In genomic region chrX:29470029-29470428, GRCh38 we compare ENCODE assay signal across 20 cellular contexts.
DNase-seq lines count a peak whose midpoint lies in the region; TF ChIP-seq lines count a peak whose summit lies in the region.
"Had no signal": no experiment of that assay in that cellular context is flagged by ENCODE, and none has a peak within 500 bp of the region (broad histone marks: within the 10 kb centered on the region; RNA-seq: fewer than 3 reads in every experiment).

No MANE protein-coding gene starts in this region.

- TF ChIP-seq CTCF in Calu3 (IDR thresholded peaks at IDR 0.05; ENCODE audit: unreplicated experiment) (no peak), choroid plexus epithelial cell (conservative IDR thresholded peaks at IDR 0.05; ENCODE audit: low read depth, low read length) (no peak), kidney epithelial cell (IDR thresholded peaks at IDR 0.05; ENCODE audit: insufficient read depth, low read length, poor library complexity, severe bottlenecking) (no peak), progenitor cell of endocrine pancreas (IDR thresholded peaks at IDR 0.05; ENCODE audit: unreplicated experiment) (no peak), lower leg skin (IDR thresholded peaks at IDR 0.05) (no peak)

- H3K27ac Mint-ChIP-seq in Calu3 (ENCODE audit: unreplicated experiment) (peak overlapping the region; percentile 76), progenitor cell of endocrine pancreas (no peak overlapping the region)
- H3K27ac Mint-ChIP-seq: dendritic cell treated with granulocyte-macrophage colony-stimulating factor and Interleukin-4, amounts not matched to agents 40 ng/mL and 50 ng/mL, for 4 days had no signal

- no peaks in the 10 kb centered on the region for H3K36me3 Mint-ChIP-seq in Calu3 (ENCODE audit: insufficient read depth, unreplicated experiment)
- no peaks in the 10 kb centered on the region for H3K36me3 Mint-ChIP-seq in progenitor cell of endocrine pancreas (ENCODE audit: insufficient read depth)

- H3K4me3 Mint-ChIP-seq in Calu3 (ENCODE audit: low read depth, unreplicated experiment) (no peak overlapping the region), progenitor cell of endocrine pancreas (ENCODE audit: low read depth) (no peak overlapping the region)
- H3K4me3 Mint-ChIP-seq: dendritic cell treated with granulocyte-macrophage colony-stimulating factor and Interleukin-4, amounts not matched to agents 40 ng/mL and 50 ng/mL, for 4 days had no signal

- intact Hi-C loops in Calu3 (cut with micrococcal nuclease; ENCODE audit: unreplicated experiment): no loop called here
- intact Hi-C loops in lower leg skin (cut with DNase I; ENCODE audit: low total_unique reads): no loop called here

- no peak for DNase-seq in Calu3
- peak; percentile 54 for DNase-seq in NCI-H460 (ENCODE audit: extremely low read depth, low read depth)
- DNase-seq in choroid plexus epithelial cell (ENCODE audit: low read depth): peak; percentile 84
- DNase-seq in kidney epithelial cell (ENCODE audit: low read depth): peak; percentile 4
- DNase-seq in progenitor cell of endocrine pancreas (ENCODE audit: low spot score, unreplicated experiment): no peak
- DNase-seq in lower leg skin (ENCODE audit: low spot score in 2 of 2): no peak
- no peak for DNase-seq in NCI-H2081 treated with DMSO at 0.1 percent for 48 hours (lab: John Stamatoyannopoulos, UW)
- DNase-seq in SKM-1 (lab: John Stamatoyannopoulos, UW; ENCODE audit: unreplicated experiment): no peak
- DNase-seq: activated CD4-positive, alpha-beta T cell treated with anti-CD3 and anti-CD28 coated beads, Interleukin-2, amount 50 U/mL, for 1 hour; activated naive CD4-positive, alpha-beta T cell treated with Interleukin-2 at 50 U/mL for 16 hours; AML-193; Caco-2; NCI-H2107; NCI-H774; Peyer's patch; stimulated activated CD4-positive, alpha-beta T cell treated with anti-CD3 and anti-CD28 coated beads, Interleukin-4, amount 100 ng/mL, for 4 hours; stimulated activated CD8-positive, alpha-beta memory T cell treated with anti-CD3 and anti-CD28 coated beads, Interleukin-4, amount 100 ng/mL, for 48 hours had no signal

- no peaks in the 10 kb centered on the region for H3K27me3 Mint-ChIP-seq in Calu3 (ENCODE audit: unreplicated experiment)
- H3K27me3 Mint-ChIP-seq in progenitor cell of endocrine pancreas: peaks cover 4% of the 10 kb centered on the region
- H3K27me3 Mint-ChIP-seq: dendritic cell treated with granulocyte-macrophage colony-stimulating factor and Interleukin-4, amounts not matched to agents 40 ng/mL and 50 ng/mL, for 4 days had no signal

- H3K27me3 ChIP-seq in kidney epithelial cell (ENCODE audit: control insufficient read depth, insufficient read depth, low read length): no peaks in the 10 kb centered on the region
- H3K27me3 ChIP-seq: Peyer's patch, suprapubic skin had no signal

- H3K9me3 Mint-ChIP-seq in Calu3 (ENCODE audit: low read depth, unreplicated experiment) (peaks cover 2% of the 10 kb centered on the region), progenitor cell of endocrine pancreas (ENCODE audit: low read depth) (no peaks in the 10 kb centered on the region)
- H3K9me3 Mint-ChIP-seq: dendritic cell treated with granulocyte-macrophage colony-stimulating factor and Interleukin-4, amounts not matched to agents 40 ng/mL and 50 ng/mL, for 4 days had no signal

- 48 to 58% methylated on average over 1 of the region's 1 CpG for WGBS in lower leg skin, 2 donors

- H3K4me1 Mint-ChIP-seq in Calu3 (ENCODE audit: low read depth, unreplicated experiment) (no peaks in the 10 kb centered on the region), progenitor cell of endocrine pancreas (ENCODE audit: low read depth) (peaks cover 2% of the 10 kb centered on the region)

- no peak for TF ChIP-seq POLR2A in lower leg skin (IDR thresholded peaks at IDR 0.05)

- H3K4me3 ChIP-seq in choroid plexus epithelial cell (ENCODE audit: low read depth, low read length): no peak overlapping the region
- H3K4me3 ChIP-seq in kidney epithelial cell (ENCODE audit: low read depth, low read length): no peak overlapping the region
- H3K4me3 ChIP-seq in lower leg skin (ENCODE audit: low read depth, poor library complexity, severe bottlenecking): no peak overlapping the region
- H3K4me3 ChIP-seq: Peyer's patch, skin epidermis, suprapubic skin had no signal

- no TSS peak for BruUV-seq in Calu3 (replicated peaks; lab: Mats Ljungman, UMichigan)

- H3K36me3 ChIP-seq in kidney epithelial cell (ENCODE audit: control insufficient read depth, insufficient read depth, low read length): no peaks in the 10 kb centered on the region
- H3K36me3 ChIP-seq: Peyer's patch, suprapubic skin had no signal

- CTCF ChIA-PET in Calu3 (lab: Charles Lee): no interaction called here

Comparison
In these comparisons a context has a peak if more than half of its experiments do, and no peak if none do; other contexts are left out.
1. DNase-seq: peak in NCI-H460 (single experiment), choroid plexus epithelial cell (single experiment) and kidney epithelial cell (single experiment); none in Calu3 (single experiment), progenitor cell of endocrine pancreas (single experiment), lower leg skin (0 of 2), NCI-H2081 treated with DMSO at 0.1 percent for 48 hours (single experiment) and SKM-1 (single experiment).